ENCODE assay signal across 6 cellular contexts in the genomic region with DNA sequence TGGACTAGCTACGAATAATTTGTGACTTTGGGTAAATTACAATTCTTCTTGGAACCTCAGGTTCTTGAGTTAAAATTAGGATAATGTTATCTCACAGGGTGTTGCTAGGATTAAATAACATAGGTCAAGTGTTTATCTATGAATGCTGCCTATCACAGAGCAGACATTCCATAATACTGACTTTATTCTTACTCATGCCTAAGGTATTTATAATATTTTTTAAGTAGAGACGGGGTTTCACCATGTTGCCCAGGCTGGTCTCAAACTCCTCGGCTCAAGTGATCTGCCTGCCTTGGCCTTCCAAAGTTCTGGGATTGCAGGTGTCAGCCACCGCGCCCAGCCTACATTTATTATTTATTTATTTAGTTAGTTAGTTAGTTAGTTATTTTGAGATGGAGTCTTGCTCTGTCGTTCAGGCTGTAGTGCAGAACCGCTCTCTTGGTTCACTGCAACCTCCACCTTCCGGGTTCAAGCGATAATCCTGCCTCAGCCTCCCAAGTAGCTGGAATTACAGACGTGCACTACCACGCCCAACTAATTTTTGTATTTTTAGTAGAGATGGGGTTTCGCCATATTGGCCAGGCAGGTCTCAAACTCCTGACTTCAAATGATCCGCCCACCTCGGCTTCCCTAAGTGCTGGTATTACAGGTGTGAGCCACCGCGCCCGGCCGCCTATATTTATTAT. TPM values are rescaled to one million over a fixed set of nuclear protein-coding genes. Genes with fewer than 3 reads are reported as not detected.
DNase-seq lines count a peak whose midpoint lies in the region; ATAC-seq and TF ChIP-seq lines count a peak whose summit lies in the region.

No MANE protein-coding gene starts in this region.

- no peaks in the 10 kb centered on the region for H3K27me3 ChIP-seq in breast epithelium
- no peaks in the 10 kb centered on the region for H3K27me3 ChIP-seq in neuronal stem cell (ENCODE audit: control insufficient read depth in 3 of 3, insufficient read depth in 3 of 3, low read depth in 1 of 3, low read length in 3 of 3)

- no peaks in the 10 kb centered on the region for H3K36me3 ChIP-seq in breast epithelium
- H3K36me3 ChIP-seq in neuronal stem cell (replicated peaks in 1 of 2; ENCODE audit: control insufficient read depth in 2 of 2, insufficient read depth in 2 of 2, low read length in 2 of 2) = no peaks in the 10 kb centered on the region

- no peak overlapping the region for H3K4ac ChIP-seq in neuronal stem cell (ENCODE audit: low read length)

- intact Hi-C loops in breast epithelium (cut with DNase I; ENCODE audit: low total_unique reads) = no loop called here

- TF ChIP-seq CTCF in breast epithelium (IDR thresholded peaks at IDR 0.05) = no peak

- ATAC-seq in HG03439 (IDR thresholded peaks at IDR 0.05; ENCODE audit: unreplicated experiment) (no peak), HG03095 (IDR thresholded peaks at IDR 0.05; ENCODE audit: unreplicated experiment) (no peak)

- H3K79me1 ChIP-seq in neuronal stem cell (ENCODE audit: low read depth, low read length) = peaks cover 2% of the 10 kb centered on the region

- H3K4me1 ChIP-seq in breast epithelium = peaks cover 0 to 11% of the 10 kb centered on the region in 2 donors
- peaks cover 3 to 5% of the 10 kb centered on the region in 2 donors for H3K4me1 ChIP-seq in neuronal stem cell (ENCODE audit: control insufficient read depth in 2 of 2, insufficient read depth in 1 of 2, low read depth in 1 of 2, low read length in 2 of 2)

- no peak overlapping the region for H3K18ac ChIP-seq in neuronal stem cell (ENCODE audit: low read length)

- peak; percentile 75 for DNase-seq in HS-5 (ENCODE audit: low read depth)
- no peak for DNase-seq in breast epithelium (ENCODE audit: low spot score in 2 of 2)
- DNase-seq in neuronal stem cell (ENCODE audit: low spot score) = no peak
- no peak for DNase-seq in SHP77 treated with DMSO at 0.1 percent for 48 hours (lab: John Stamatoyannopoulos, UW)

- no CpG with 5 or more reads among the region's 18 CpGs for WGBS in neuronal stem cell (ENCODE audit: extremely low coverage in 2 of 2, insufficient read length in 2 of 2, insufficient replicate concordance in 1 of 2), 2 donors

- H2BK5ac ChIP-seq in neuronal stem cell (ENCODE audit: low read length) = no peak overlapping the region

- H2BK12ac ChIP-seq in neuronal stem cell (ENCODE audit: low read length) = no peak overlapping the region

- peak overlapping the region; percentile 64 for H3K4me2 ChIP-seq in neuronal stem cell (ENCODE audit: insufficient read depth, low read length, poor library complexity, severe bottlenecking)

- no peak overlapping the region for H3K23ac ChIP-seq in neuronal stem cell (ENCODE audit: low read depth, low read length, poor library complexity)

- no peak overlapping the region for H2AK5ac ChIP-seq in neuronal stem cell (ENCODE audit: low read depth, low read length)

- H4K91ac ChIP-seq in neuronal stem cell (ENCODE audit: low read depth, low read length, poor library complexity) = no peak overlapping the region

- peak overlapping the region; percentile 93 to 97 for H3K27ac ChIP-seq in breast epithelium
- H3K27ac ChIP-seq in neuronal stem cell (replicated peaks; ENCODE audit: low read length) = peak overlapping the region; percentile 45

- H3K9me3 ChIP-seq in breast epithelium (no peaks in the 10 kb centered on the region), neuronal stem cell (replicated peaks in 1 of 2; ENCODE audit: control insufficient read depth in 2 of 2, insufficient read depth in 1 of 2, low read depth in 1 of 2, low read length in 2 of 2) (no peaks in the 10 kb centered on the region)

- no peak overlapping the region for H2BK15ac ChIP-seq in neuronal stem cell (ENCODE audit: low read length)

- no peak overlapping the region for H4K8ac ChIP-seq in neuronal stem cell (ENCODE audit: low read depth, low read length)

- H2BK120ac ChIP-seq in neuronal stem cell (ENCODE audit: low read depth, low read length) = no peak overlapping the region

- peak overlapping the region; percentile 81 to 94 (median 93) for H3K4me3 ChIP-seq in breast epithelium
- H3K4me3 ChIP-seq in neuronal stem cell (ENCODE audit: low read length in 2 of 2) = peak overlapping the region in 1 of 2 donors; percentile 82

- peak overlapping the region; percentile 96 for H2AFZ ChIP-seq in neuronal stem cell (ENCODE audit: low read length)

- H3K9ac ChIP-seq in neuronal stem cell (ENCODE audit: low read depth, low read length, poor library complexity) = no peak overlapping the region

- no peak for TF ChIP-seq POLR2A in breast epithelium (IDR thresholded peaks at IDR 0.05)

- H3K14ac ChIP-seq in neuronal stem cell (ENCODE audit: low read length) = no peak overlapping the region

RNA-seq across cellular contexts. Expression of a gene that starts 0.7 kb away (rescaled TPM):
- total RNA-seq in breast epithelium = 100 to 1,000 TPM in 1 of 3 donors, 10 to 100 TPM in 2; 59.6 to 151 (median 60.0) TPM
- 22.2 TPM for polyA plus RNA-seq in neuronal stem cell (2013, experiment 1 of 2)
- polyA plus RNA-seq in neuronal stem cell (2013, experiment 2 of 2) = 22.4 TPM

RNA-seq across cellular contexts. Expression of a gene that starts 3.8 kb away (rescaled TPM):
- 10 to 100 TPM; 75.8 to 88.0 (median 76.0) TPM for total RNA-seq in breast epithelium
- 27.0 TPM for polyA plus RNA-seq in neuronal stem cell (2013, experiment 1 of 2)
- 27.9 TPM for polyA plus RNA-seq in neuronal stem cell (2013, experiment 2 of 2)

RNA-seq across cellular contexts. Expression of a gene that starts 56.9 kb away (rescaled TPM):
- total RNA-seq in breast epithelium = 10 to 100 TPM; 20.3 to 23.3 (median 23.3) TPM
- 8.5 TPM for polyA plus RNA-seq in neuronal stem cell (2013, experiment 1 of 2)
- 9.2 TPM for polyA plus RNA-seq in neuronal stem cell (2013, experiment 2 of 2)

RNA-seq across cellular contexts. Expression of a gene that starts 57.0 kb away (rescaled TPM):
- 10 to 100 TPM; 29.3 to 42.1 (median 30.2) TPM for total RNA-seq in breast epithelium
- 17.2 TPM for polyA plus RNA-seq in neuronal stem cell (2013, experiment 1 of 2)
- 18.4 TPM for polyA plus RNA-seq in neuronal stem cell (2013, experiment 2 of 2)
